In the genomic region with DNA sequence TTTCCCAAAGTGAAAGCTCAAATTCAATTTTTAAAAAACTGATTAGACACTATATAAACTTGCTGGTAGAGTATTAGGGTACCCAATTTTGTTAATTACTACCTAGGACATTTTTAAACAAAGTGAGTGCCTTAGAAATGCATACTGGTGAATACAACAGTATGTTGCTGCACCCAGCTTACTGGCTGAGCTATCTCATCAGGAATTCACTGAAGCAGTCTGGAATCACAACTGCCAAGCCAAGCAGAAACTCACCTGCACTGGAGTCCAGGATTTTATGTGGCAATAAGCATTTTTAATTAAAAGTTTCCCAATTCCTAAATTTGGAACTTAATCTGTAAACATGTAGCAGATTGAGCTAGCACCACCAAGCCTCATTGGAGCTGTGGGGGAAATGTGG, we compare ENCODE assay signal across 1 cellular context.
TF ChIP-seq lines count a peak whose summit lies in the region.

No MANE protein-coding gene starts in this region.

TF ChIP-seq in GM23338, 12 proteins besides CTCF, POLR2A, EP300 and RAD21 (continued from another document):
- TF ChIP-seq, protein P1, sequence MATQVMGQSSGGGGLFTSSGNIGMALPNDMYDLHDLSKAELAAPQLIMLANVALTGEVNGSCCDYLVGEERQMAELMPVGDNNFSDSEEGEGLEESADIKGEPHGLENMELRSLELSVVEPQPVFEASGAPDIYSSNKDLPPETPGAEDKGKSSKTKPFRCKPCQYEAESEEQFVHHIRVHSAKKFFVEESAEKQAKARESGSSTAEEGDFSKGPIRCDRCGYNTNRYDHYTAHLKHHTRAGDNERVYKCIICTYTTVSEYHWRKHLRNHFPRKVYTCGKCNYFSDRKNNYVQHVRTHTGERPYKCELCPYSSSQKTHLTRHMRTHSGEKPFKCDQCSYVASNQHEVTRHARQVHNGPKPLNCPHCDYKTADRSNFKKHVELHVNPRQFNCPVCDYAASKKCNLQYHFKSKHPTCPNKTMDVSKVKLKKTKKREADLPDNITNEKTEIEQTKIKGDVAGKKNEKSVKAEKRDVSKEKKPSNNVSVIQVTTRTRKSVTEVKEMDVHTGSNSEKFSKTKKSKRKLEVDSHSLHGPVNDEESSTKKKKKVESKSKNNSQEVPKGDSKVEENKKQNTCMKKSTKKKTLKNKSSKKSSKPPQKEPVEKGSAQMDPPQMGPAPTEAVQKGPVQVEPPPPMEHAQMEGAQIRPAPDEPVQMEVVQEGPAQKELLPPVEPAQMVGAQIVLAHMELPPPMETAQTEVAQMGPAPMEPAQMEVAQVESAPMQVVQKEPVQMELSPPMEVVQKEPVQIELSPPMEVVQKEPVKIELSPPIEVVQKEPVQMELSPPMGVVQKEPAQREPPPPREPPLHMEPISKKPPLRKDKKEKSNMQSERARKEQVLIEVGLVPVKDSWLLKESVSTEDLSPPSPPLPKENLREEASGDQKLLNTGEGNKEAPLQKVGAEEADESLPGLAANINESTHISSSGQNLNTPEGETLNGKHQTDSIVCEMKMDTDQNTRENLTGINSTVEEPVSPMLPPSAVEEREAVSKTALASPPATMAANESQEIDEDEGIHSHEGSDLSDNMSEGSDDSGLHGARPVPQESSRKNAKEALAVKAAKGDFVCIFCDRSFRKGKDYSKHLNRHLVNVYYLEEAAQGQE (IDR thresholded peaks at IDR 0.05; ENCODE audit: unreplicated experiment): no peak
- TF ChIP-seq STAT1 (IDR thresholded peaks at IDR 0.05; ENCODE audit: unreplicated experiment) (no peak), NANOG (IDR thresholded peaks at IDR 0.05; ENCODE audit: borderline replicate concordance) (no peak), ZNF331 (CRISPR knock-in tag; IDR thresholded peaks at IDR 0.05; ENCODE audit: low read depth) (no peak), ZNF114 (CRISPR knock-in tag; IDR thresholded peaks at IDR 0.05) (no peak)
